ENCODE assay signal across 13 cellular contexts in genomic region chr11:28384418-28384817, GRCh38.
A peak's percentile ranks its signal among the peaks of the same experiment; 100 is the strongest.
DNase-seq lines count a peak whose midpoint lies in the region; ATAC-seq and TF ChIP-seq lines count a peak whose summit lies in the region.
"Had no signal": no experiment of that assay in that cellular context is flagged by ENCODE, and none has a peak within 500 bp of the region (broad histone marks: within the 10 kb centered on the region; RNA-seq: fewer than 3 reads in every experiment).

No MANE protein-coding gene starts in this region.

- CTCF ChIA-PET in activated CD4-positive, alpha-beta memory T cell treated with anti-CD3 and anti-CD28 coated beads, Interleukin-2, amount 10 ng/mL, durations not matched to agents 7 days and 5 days (lab: Charles Lee), result no interaction called here

- no peak overlapping the region for H3K4me3 ChIP-seq in brain microvascular endothelial cell (ENCODE audit: low read depth, low read length)
- no peak overlapping the region for H3K4me3 ChIP-seq in kidney epithelial cell (ENCODE audit: low read depth, low read length)
- H3K4me3 ChIP-seq in psoas muscle, result no peak overlapping the region

- peaks cover 10% of the 10 kb centered on the region for H3K9me3 Mint-ChIP-seq in activated CD4-positive, alpha-beta memory T cell treated with anti-CD3 and anti-CD28 coated beads, Interleukin-2, amount 10 ng/mL, durations not matched to agents 7 days and 5 days

- H3K9me3 ChIP-seq in psoas muscle, result no peaks in the 10 kb centered on the region

- H3K4me1 Mint-ChIP-seq in activated CD4-positive, alpha-beta memory T cell treated with anti-CD3 and anti-CD28 coated beads, Interleukin-2, amount 10 ng/mL, durations not matched to agents 7 days and 5 days, result no peaks in the 10 kb centered on the region

- H3K27me3 Mint-ChIP-seq in activated CD4-positive, alpha-beta memory T cell treated with anti-CD3 and anti-CD28 coated beads, Interleukin-2, amount 10 ng/mL, durations not matched to agents 7 days and 5 days, result no peaks in the 10 kb centered on the region

- no peak overlapping the region for H3K27ac Mint-ChIP-seq in activated CD4-positive, alpha-beta memory T cell treated with anti-CD3 and anti-CD28 coated beads, Interleukin-2, amount 10 ng/mL, durations not matched to agents 7 days and 5 days

- peak; percentile 7 for DNase-seq in Caki2 (ENCODE audit: low read depth)
- DNase-seq in M059J (ENCODE audit: low read depth), result peak; percentile 99
- peak; percentile 99 for DNase-seq in brain microvascular endothelial cell
- peak; percentile 10 for DNase-seq in kidney epithelial cell (ENCODE audit: low read depth)
- no peak for DNase-seq in psoas muscle
- DNase-seq in Right ventricle myocardium inferior (ENCODE audit: missing footprints), result no peak
- no peak for DNase-seq in activated CD4-positive, alpha-beta memory T cell treated with anti-CD3 and anti-CD28 coated beads, Interleukin-2, amount 10 ng/mL, durations not matched to agents 7 days and 5 days
- DNase-seq: Kasumi-1; kidney; NCI-H2227 treated with DMSO at 0.1 percent for 48 hours; stimulated activated CD4-positive, alpha-beta T cell treated with anti-CD3 and anti-CD28 coated beads, Interleukin-4, amount 100 ng/mL, for 1 hour had no signal

- WGBS in psoas muscle, 3 donors, result 66 to 84% (median 77%) methylated on average over 4 of the region's 4 CpGs

- peak overlapping the region; percentile 91 for H3K27ac ChIP-seq in brain microvascular endothelial cell
- no peak overlapping the region for H3K27ac ChIP-seq in psoas muscle

- ATAC-seq in psoas muscle (no peak), Right ventricle myocardium inferior (no peak), GM18909 (IDR thresholded peaks at IDR 0.05; ENCODE audit: poor library complexity, unreplicated experiment) (no peak)
- ATAC-seq: activated CD4-positive, CD25-positive, alpha-beta regulatory T cell treated with anti-CD3 and anti-CD28 coated beads, Interleukin-2, amount 50 U/mL, for 24 hours had no signal

- in situ Hi-C loops in Caki2 (cut with HindIII; ENCODE audit: low pct_unique_long_range_greater_than_20kb, low sequenced_read_pairs), result no loop called here
- in situ Hi-C loops in brain microvascular endothelial cell (cut with HindIII; ENCODE audit: low pct_ligation_motif_present, low sequenced_read_pairs), result no loop called here

- POLR2A ChIA-PET in activated CD4-positive, alpha-beta memory T cell treated with anti-CD3 and anti-CD28 coated beads, Interleukin-2, amount 10 ng/mL, durations not matched to agents 7 days and 5 days (lab: Charles Lee), result no interaction called here

- H3K36me3 Mint-ChIP-seq in activated CD4-positive, alpha-beta memory T cell treated with anti-CD3 and anti-CD28 coated beads, Interleukin-2, amount 10 ng/mL, durations not matched to agents 7 days and 5 days (ENCODE audit: low read depth), result no peaks in the 10 kb centered on the region

- no peaks in the 10 kb centered on the region for H3K27me3 ChIP-seq in brain microvascular endothelial cell (replicated peaks)
- H3K27me3 ChIP-seq in kidney epithelial cell (ENCODE audit: control insufficient read depth, insufficient read depth, low read length), result no peaks in the 10 kb centered on the region
- H3K27me3 ChIP-seq in psoas muscle (ENCODE audit: insufficient read depth in 3 of 3, low read length in 2 of 3), result no peaks in the 10 kb centered on the region

- intact Hi-C loops in psoas muscle (cut with DNase I) (no loop called here), Right ventricle myocardium inferior (cut with DNase I) (no loop called here)

- TF ChIP-seq CTCF in brain microvascular endothelial cell (IDR thresholded peaks at IDR 0.05; ENCODE audit: low read depth, low read length, missing control alignments) (no peak), kidney epithelial cell (IDR thresholded peaks at IDR 0.05; ENCODE audit: insufficient read depth, low read length, poor library complexity, severe bottlenecking) (no peak), psoas muscle (IDR thresholded peaks at IDR 0.05) (no peak)

- H3K4me3 Mint-ChIP-seq in activated CD4-positive, alpha-beta memory T cell treated with anti-CD3 and anti-CD28 coated beads, Interleukin-2, amount 10 ng/mL, durations not matched to agents 7 days and 5 days, result no peak overlapping the region

- H3K4me1 ChIP-seq in psoas muscle, result no peaks in the 10 kb centered on the region

- H3K36me3 ChIP-seq in brain microvascular endothelial cell (replicated peaks), result no peaks in the 10 kb centered on the region
- H3K36me3 ChIP-seq in kidney epithelial cell (ENCODE audit: control insufficient read depth, insufficient read depth, low read length), result no peaks in the 10 kb centered on the region
- H3K36me3 ChIP-seq in psoas muscle (ENCODE audit: insufficient read depth in 1 of 2, low read depth in 1 of 2), result no peaks in the 10 kb centered on the region

Comparison
In these comparisons a context has a peak if more than half of its experiments do, and no peak if none do; other contexts are left out.
1. DNase-seq: peak in Caki2 (single experiment), M059J (single experiment), brain microvascular endothelial cell (single experiment) and kidney epithelial cell (single experiment); none in psoas muscle (0 of 2), Right ventricle myocardium inferior (single experiment) and activated CD4-positive, alpha-beta memory T cell treated with anti-CD3 and anti-CD28 coated beads, Interleukin-2, amount 10 ng/mL, durations not matched to agents 7 days and 5 days (single experiment).